ENCODE assay signal across 32 cellular contexts in the genomic region with DNA sequence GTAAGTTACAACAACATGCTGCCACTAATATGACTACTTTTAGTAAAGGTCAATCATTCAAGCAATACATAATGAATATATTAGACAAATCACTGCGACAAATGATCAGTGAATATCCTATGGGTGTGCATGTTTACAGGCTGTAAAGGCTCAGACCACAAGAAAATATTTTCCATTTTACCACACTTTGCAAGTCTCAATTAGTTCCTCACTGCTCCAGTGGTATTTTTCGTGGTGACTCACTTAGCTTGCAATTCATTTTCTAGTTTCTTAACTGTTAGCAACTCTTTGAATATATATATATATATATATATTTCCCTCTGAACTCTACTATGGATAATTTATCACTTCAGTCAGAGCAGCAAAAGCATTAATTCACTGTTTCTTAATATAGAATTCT.
A peak's percentile ranks its signal among the peaks of the same experiment; 100 is the strongest.
DNase-seq lines count a peak whose midpoint lies in the region; ATAC-seq, FAIRE-seq and TF ChIP-seq lines count a peak whose summit lies in the region.
"Had no signal": no experiment of that assay in that cellular context is flagged by ENCODE, and none has a peak within 500 bp of the region (broad histone marks: within the 10 kb centered on the region; RNA-seq: fewer than 3 reads in every experiment).

No MANE protein-coding gene starts in this region.

- no peak overlapping the region for H3K9ac ChIP-seq in adipocyte (ENCODE audit: low read length)

- no peaks in the 10 kb centered on the region for H3K27me3 Mint-ChIP-seq in HFFc6 (ENCODE audit: insufficient read depth)
- H3K27me3 Mint-ChIP-seq: activated CD4-positive, alpha-beta T cell treated with anti-CD3 and anti-CD28 coated beads, Interleukin-2, amount 10 ng/mL, durations not matched to agents 7 days and 5 days; activated naive CD8-positive, alpha-beta T cell; IgD-negative memory B cell; naive B cell; stimulated activated naive CD8-positive, alpha-beta T cell treated with anti-CD3 and anti-CD28 coated beads, Interleukin-15, amount 100 ng/mL, for 72 hours had no signal

- no peak for TF ChIP-seq CTCF in HFFc6 (IDR thresholded peaks at IDR 0.05)

- H3K4me1 Mint-ChIP-seq in HFFc6 (ENCODE audit: low read depth) = peaks cover 19% of the 10 kb centered on the region
- H3K4me1 Mint-ChIP-seq: activated CD4-positive, alpha-beta T cell treated with anti-CD3 and anti-CD28 coated beads, Interleukin-2, amount 10 ng/mL, durations not matched to agents 7 days and 5 days; CD4-positive, CD25-positive, alpha-beta regulatory T cell; IgD-negative memory B cell; naive B cell; stimulated activated naive CD8-positive, alpha-beta T cell treated with anti-CD3 and anti-CD28 coated beads, Interleukin-15, amount 100 ng/mL, for 72 hours had no signal

- peak; percentile 37 for DNase-seq in HFFc6
- DNase-seq in adipocyte (ENCODE audit: low read depth) = peak; percentile 15
- DNase-seq in fibroblast of gingiva (ENCODE audit: low read depth) = peak; percentile 1
- DNase-seq in renal cortical epithelial cell (ENCODE audit: low read depth) = peak; percentile 55
- no peak for DNase-seq in NCI-H1436 (lab: John Stamatoyannopoulos, UW)
- no peak for DNase-seq in NCI-H2171 (lab: John Stamatoyannopoulos, UW)
- DNase-seq in HTR-8/SVneo (ENCODE audit: insufficient read length, low spot score) = no peak
- DNase-seq: activated CD4-positive, alpha-beta T cell treated with anti-CD3 and anti-CD28 coated beads, Interleukin-2, amount 10 ng/mL, durations not matched to agents 7 days and 5 days; activated effector memory CD4-positive, alpha-beta T cell treated with Interleukin-2 at 50 U/mL for 16 hours; activated T-cell treated with anti-CD3 and anti-CD28 coated beads, Interleukin-2, amount 50 U/mL, for 1 hour; CD4-positive, CD25-positive, alpha-beta regulatory T cell; cerebellar nuclear complex; DND-41; glutamatergic neuron; islet precursor cell; midbrain; naive B cell; NCI-H446; NCI-H748 treated with DMSO at 0.1 percent for 48 hours; Peyer's patch; right lobe of liver; SJCRH30; stimulated activated CD8-positive, alpha-beta memory T cell treated with anti-CD3 and anti-CD28 coated beads, Interleukin-4, amount 100 ng/mL, for 48 hours; stimulated activated naive CD8-positive, alpha-beta T cell treated with anti-CD3 and anti-CD28 coated beads, Interleukin-15, amount 100 ng/mL, for 72 hours; T1000 had no signal

- FAIRE-seq in HTR-8/SVneo (lab: Jason Lieb, UNC) = no peak
- FAIRE-seq: endometrium, H54 had no signal

- peaks cover 2% of the 10 kb centered on the region for H3K27me3 ChIP-seq in adipocyte (replicated peaks; ENCODE audit: control insufficient read depth, insufficient read depth, low read length)
- H3K27me3 ChIP-seq: ascending aorta, Peyer's patch, right lobe of liver had no signal

- no peaks in the 10 kb centered on the region for H3K9me3 Mint-ChIP-seq in HFFc6
- H3K9me3 Mint-ChIP-seq: activated CD4-positive, alpha-beta T cell treated with anti-CD3 and anti-CD28 coated beads, Interleukin-2, amount 10 ng/mL, durations not matched to agents 7 days and 5 days; CD4-positive, CD25-positive, alpha-beta regulatory T cell; IgD-negative memory B cell; naive B cell; stimulated activated naive CD8-positive, alpha-beta T cell treated with anti-CD3 and anti-CD28 coated beads, Interleukin-15, amount 100 ng/mL, for 72 hours had no signal

- no peaks in the 10 kb centered on the region for H3K4me1 ChIP-seq in adipocyte (ENCODE audit: control insufficient read depth, insufficient read depth, low read length)
- H3K4me1 ChIP-seq: ascending aorta, Peyer's patch, right lobe of liver, SJCRH30 had no signal

- ATAC-seq in HG02840 (IDR thresholded peaks at IDR 0.05; ENCODE audit: low FRiP score, unreplicated experiment) = no peak
- ATAC-seq: right lobe of liver; stimulated activated naive CD8-positive, alpha-beta T cell treated with anti-CD3 and anti-CD28 coated beads, Interleukin-15, amount 100 ng/mL, for 72 hours had no signal

- no peak overlapping the region for H3K4me3 ChIP-seq in adipocyte (ENCODE audit: low read length)
- H3K4me3 ChIP-seq: ascending aorta, Peyer's patch, right lobe of liver, SJCRH30, thoracic aorta had no signal

- no peak overlapping the region for H3K27ac Mint-ChIP-seq in HFFc6
- H3K27ac Mint-ChIP-seq: activated CD4-positive, alpha-beta T cell treated with anti-CD3 and anti-CD28 coated beads, Interleukin-2, amount 10 ng/mL, durations not matched to agents 7 days and 5 days; activated naive CD8-positive, alpha-beta T cell; CD4-positive, CD25-positive, alpha-beta regulatory T cell; IgD-negative memory B cell had no signal

- no peaks in the 10 kb centered on the region for H3K36me3 ChIP-seq in adipocyte (ENCODE audit: control insufficient read depth, insufficient read depth, low read length, severe bottlenecking)
- H3K36me3 ChIP-seq: ascending aorta, Peyer's patch, right lobe of liver, SJCRH30, thoracic aorta had no signal

- no peak overlapping the region for H3K4me3 Mint-ChIP-seq in HFFc6
- H3K4me3 Mint-ChIP-seq: activated CD4-positive, alpha-beta T cell treated with anti-CD3 and anti-CD28 coated beads, Interleukin-2, amount 10 ng/mL, durations not matched to agents 7 days and 5 days; activated naive CD8-positive, alpha-beta T cell; CD4-positive, CD25-positive, alpha-beta regulatory T cell; IgD-negative memory B cell; naive B cell; stimulated activated naive CD8-positive, alpha-beta T cell treated with anti-CD3 and anti-CD28 coated beads, Interleukin-15, amount 100 ng/mL, for 72 hours had no signal

- H3K36me3 Mint-ChIP-seq in HFFc6 (ENCODE audit: low read depth) = peaks cover 14% of the 10 kb centered on the region

- no peaks in the 10 kb centered on the region for H3K9me3 ChIP-seq in adipocyte (ENCODE audit: control insufficient read depth, low read length)
- H3K9me3 ChIP-seq: ascending aorta, Peyer's patch, right lobe of liver, SJCRH30, thoracic aorta had no signal

Comparison
In these comparisons a context has a peak if more than half of its experiments do, and no peak if none do; other contexts are left out.
1. DNase-seq: peak in HFFc6 (single experiment), adipocyte (single experiment), fibroblast of gingiva (single experiment) and renal cortical epithelial cell (single experiment); none in NCI-H1436 (single experiment), NCI-H2171 (single experiment) and HTR-8/SVneo (single experiment).